15 cellular contexts compared by ENCODE assay signal in the genomic region with DNA sequence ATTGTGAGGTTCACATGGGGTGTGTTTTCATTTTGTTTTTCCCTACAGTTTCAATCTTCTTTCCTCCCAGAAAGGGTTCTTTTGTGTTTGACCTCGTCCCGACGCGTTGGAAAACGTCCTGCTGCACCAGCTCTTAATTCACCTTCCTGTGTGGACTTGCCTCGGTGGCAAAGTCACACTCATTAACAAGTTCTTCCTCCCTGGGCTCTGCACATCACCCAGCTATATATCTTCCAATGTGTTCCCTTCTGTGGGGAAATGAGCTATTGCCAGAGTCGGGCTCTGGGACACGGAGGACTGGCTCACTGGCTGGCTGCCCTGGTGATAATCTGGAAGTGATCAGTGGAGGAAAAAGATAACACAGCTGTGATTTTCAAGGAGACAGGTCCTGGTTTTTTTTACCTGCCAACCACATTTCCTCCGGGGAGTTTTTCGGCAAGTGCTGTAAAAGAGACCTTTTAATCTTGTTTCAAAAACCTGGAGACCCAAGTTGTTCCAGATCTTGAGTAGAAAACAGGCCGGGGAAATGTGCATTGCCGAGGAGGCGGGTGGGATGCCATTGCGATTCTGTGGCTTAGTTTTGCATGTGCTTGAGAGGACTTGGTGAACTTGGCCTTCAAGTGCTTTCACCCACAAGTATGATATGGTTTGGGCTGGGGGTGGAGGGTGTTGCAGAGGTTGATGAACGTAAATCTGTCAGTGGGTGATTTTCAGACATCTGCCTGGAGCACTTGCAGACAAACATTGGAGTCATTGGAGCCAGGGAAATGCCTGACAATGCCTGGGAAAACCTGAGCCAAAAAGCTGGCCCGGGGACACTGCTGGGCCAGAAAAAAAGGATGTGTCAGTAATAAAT.
A peak's percentile ranks its signal among the peaks of the same experiment; 100 is the strongest.
DNase-seq lines count a peak whose midpoint lies in the region; ATAC-seq and TF ChIP-seq lines count a peak whose summit lies in the region.
"Had no signal": no experiment of that assay in that cellular context is flagged by ENCODE, and none has a peak within 500 bp of the region (broad histone marks: within the 10 kb centered on the region; RNA-seq: fewer than 3 reads in every experiment).

No MANE protein-coding gene starts in this region.

- H3K9me3 Mint-ChIP-seq in HFFc6 = no peaks in the 10 kb centered on the region
- H3K9me3 Mint-ChIP-seq: activated CD8-positive, alpha-beta T cell treated with anti-CD3 and anti-CD28 coated beads for 36 hours; activated naive CD4-positive, alpha-beta T cell treated with anti-CD3 and anti-CD28 coated beads for 36 hours had no signal

- H3K27ac ChIP-seq in thyroid gland = no peak overlapping the region
- H3K27ac ChIP-seq: gastrocnemius medialis, upper lobe of right lung had no signal

- H3K4me1 Mint-ChIP-seq in HFFc6 (ENCODE audit: low read depth) = no peaks in the 10 kb centered on the region

- no peak overlapping the region for H3K4me3 Mint-ChIP-seq in HFFc6
- H3K4me3 Mint-ChIP-seq: activated CD8-positive, alpha-beta T cell treated with anti-CD3 and anti-CD28 coated beads for 36 hours; activated naive CD4-positive, alpha-beta T cell treated with anti-CD3 and anti-CD28 coated beads for 36 hours had no signal

- no peaks in the 10 kb centered on the region for H3K36me3 Mint-ChIP-seq in HFFc6 (ENCODE audit: low read depth)

- no peaks in the 10 kb centered on the region for H3K36me3 ChIP-seq in thyroid gland
- H3K36me3 ChIP-seq: gastrocnemius medialis, upper lobe of right lung had no signal

- 41 to 50% methylated on average over 16 of the region's 16 CpGs for WGBS in thyroid gland, 2 donors

- no peaks in the 10 kb centered on the region for H3K4me1 ChIP-seq in thyroid gland
- H3K4me1 ChIP-seq: upper lobe of right lung had no signal

- H3K27me3 ChIP-seq in thyroid gland = no peaks in the 10 kb centered on the region

- TF ChIP-seq CTCF in thyroid gland (IDR thresholded peaks at IDR 0.05) (no peak), HFFc6 (IDR thresholded peaks at IDR 0.05) (no peak)

- H3K9me3 ChIP-seq in thyroid gland = no peaks in the 10 kb centered on the region
- H3K9me3 ChIP-seq: gastrocnemius medialis, upper lobe of right lung had no signal

- H3K27me3 Mint-ChIP-seq in HFFc6 (ENCODE audit: insufficient read depth) = peaks cover 21% of the 10 kb centered on the region

- no peak for ATAC-seq in HG02610 (IDR thresholded peaks at IDR 0.05; ENCODE audit: unreplicated experiment)
- ATAC-seq: gastrocnemius medialis, upper lobe of right lung had no signal

- DNase-seq in DMS153 (lab: John Stamatoyannopoulos, UW) (peak; percentile 23), DMS153 treated with DMSO at 0.1 percent for 48 hours (lab: John Stamatoyannopoulos, UW; ENCODE audit: unreplicated experiment) (no peak), amniotic epithelial cell (ENCODE audit: low read depth) (peak; percentile 70), islet precursor cell (peak; percentile 63), thyroid gland (peak; percentile 8 to 26), HFFc6 (no peak)
- DNase-seq in activated CD4-positive, alpha-beta T cell treated with anti-CD3 and anti-CD28 coated beads, Interleukin-2, amount 50 U/mL, for 4 hours = no peak
- DNase-seq: 8988T; activated CD8-positive, alpha-beta T cell treated with anti-CD3 and anti-CD28 coated beads for 36 hours; Calu3; gastrocnemius medialis; NCI-H1092; upper lobe of right lung had no signal

- no peak for TF ChIP-seq POLR2A in thyroid gland (IDR thresholded peaks at IDR 0.05)

- no peak overlapping the region for H3K27ac Mint-ChIP-seq in HFFc6
- H3K27ac Mint-ChIP-seq: activated CD8-positive, alpha-beta T cell treated with anti-CD3 and anti-CD28 coated beads for 36 hours; activated naive CD4-positive, alpha-beta T cell treated with anti-CD3 and anti-CD28 coated beads for 36 hours had no signal

- H3K4me3 ChIP-seq in thyroid gland (replicated peaks in 1 of 3) = no peak overlapping the region
- H3K4me3 ChIP-seq: gastrocnemius medialis, upper lobe of right lung had no signal

- intact Hi-C loops in thyroid gland (cut with DNase I) = no loop called here

Comparison
In these comparisons a context has a peak if more than half of its experiments do, and no peak if none do; other contexts are left out.
1. DNase-seq: peak in DMS153 (single experiment), amniotic epithelial cell (single experiment), islet precursor cell (single experiment) and thyroid gland (2 of 2); none in DMS153 treated with DMSO at 0.1 percent for 48 hours (single experiment), activated CD4-positive, alpha-beta T cell treated with anti-CD3 and anti-CD28 coated beads, Interleukin-2, amount 50 U/mL, for 4 hours (0 of 2) and HFFc6 (single experiment).